Comparison of ENCODE assay signal across 19 cellular contexts in the genomic region with DNA sequence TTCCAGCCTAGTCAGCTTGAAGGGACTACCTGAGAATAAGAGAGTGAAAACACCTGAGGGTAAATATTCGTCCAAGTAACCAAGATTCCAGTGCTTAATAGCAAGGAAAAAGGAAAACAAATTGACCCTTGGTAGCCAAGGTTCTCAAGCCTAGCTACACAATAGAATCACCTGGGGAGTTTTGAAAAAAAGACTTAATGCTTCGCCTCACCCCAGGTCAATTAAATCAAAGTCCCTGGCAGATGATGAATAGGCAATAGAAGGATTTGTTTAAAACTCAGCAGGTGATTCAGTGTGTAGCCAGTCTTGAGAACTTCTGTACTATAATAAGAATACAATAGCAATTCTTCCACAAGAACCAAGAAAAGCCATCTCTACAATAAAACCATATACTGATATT.
A peak's percentile ranks its signal among the peaks of the same experiment; 100 is the strongest.
DNase-seq lines count a peak whose midpoint lies in the region; ATAC-seq and TF ChIP-seq lines count a peak whose summit lies in the region.
"Had no signal": no experiment of that assay in that cellular context is flagged by ENCODE, and none has a peak within 500 bp of the region (broad histone marks: within the 10 kb centered on the region; RNA-seq: fewer than 3 reads in every experiment).

No MANE protein-coding gene starts in this region.

- H3K4me1 Mint-ChIP-seq in WTC11 (peaks cover 67% of the 10 kb centered on the region), neural progenitor cell (peaks cover 20% of the 10 kb centered on the region)
- no peaks in the 10 kb centered on the region for H3K4me1 Mint-ChIP-seq in activated CD4-positive, alpha-beta memory T cell treated with anti-CD3 and anti-CD28 coated beads for 36 hours (ENCODE audit: low read depth)
- H3K4me1 Mint-ChIP-seq: CD4-positive, CD25-positive, alpha-beta regulatory T cell; T-cell had no signal

- POLR2A ChIA-PET in WTC11 (lab: Charles Lee): no interaction called here
- POLR2A ChIA-PET in activated CD4-positive, alpha-beta memory T cell treated with anti-CD3 and anti-CD28 coated beads for 36 hours (lab: Charles Lee): no interaction called here

- no peak overlapping the region for H3K4me3 ChIP-seq in HUES64 (ENCODE audit: low read length)
- H3K4me3 ChIP-seq in neural progenitor cell: no peak overlapping the region
- no peak overlapping the region for H3K4me3 ChIP-seq in right lobe of liver
- H3K4me3 ChIP-seq: SJCRH30 had no signal

- peak overlapping the region; percentile 57 for H3K4me2 ChIP-seq in neural progenitor cell

- H3K79me2 ChIP-seq in neural progenitor cell (ENCODE audit: low read depth): no peaks in the 10 kb centered on the region

- no peak overlapping the region for H3K4me3 Mint-ChIP-seq in WTC11
- no peak overlapping the region for H3K4me3 Mint-ChIP-seq in neural progenitor cell
- H3K4me3 Mint-ChIP-seq in activated CD4-positive, alpha-beta memory T cell treated with anti-CD3 and anti-CD28 coated beads for 36 hours: no peak overlapping the region
- H3K4me3 Mint-ChIP-seq: CD4-positive, CD25-positive, alpha-beta regulatory T cell; T-cell had no signal

- WGBS in HUES64: 76% methylated on average over 2 of the region's 2 CpGs
- WGBS in right lobe of liver (ENCODE audit: insufficient coverage, low coverage, low lambda C conversion rate, missing lambda C conversion rate): 25% methylated on average over 2 of the region's 2 CpGs

- in situ Hi-C loops in G401 (cut with HindIII; ENCODE audit: low sequenced_read_pairs): no loop called here

- peak; percentile 21 for DNase-seq in G401 (ENCODE audit: low spot score)
- DNase-seq in WTC11 (ENCODE audit: low spot score): no peak
- DNase-seq in neural progenitor cell (ENCODE audit: low spot score): peak; percentile 76
- no peak for DNase-seq in mesenteric fat pad (ENCODE audit: low spot score)
- no peak for DNase-seq in activated CD4-positive, alpha-beta memory T cell treated with anti-CD3 and anti-CD28 coated beads for 36 hours
- no peak for DNase-seq in right lobe of liver
- no peak for DNase-seq in OCI-M2 (lab: John Stamatoyannopoulos, UW; ENCODE audit: unreplicated experiment)
- DNase-seq: Caco-2; CD4-positive, CD25-positive, alpha-beta regulatory T cell; HCEC 1CT; KG1; NCI-H1092; NCI-H2029 treated with DMSO at 0.1 percent for 48 hours; NCI-H2171 treated with DMSO at 0.1 percent for 48 hours; NCI-H510A; NCI-H748 treated with DMSO at 0.1 percent for 48 hours; SJCRH30; T-cell had no signal

- peak overlapping the region; percentile 57; the same call in 1 of the 2 replicates for H3K27ac Mint-ChIP-seq in WTC11
- H3K27ac Mint-ChIP-seq in neural progenitor cell: peak overlapping the region; percentile 18
- H3K27ac Mint-ChIP-seq in activated CD4-positive, alpha-beta memory T cell treated with anti-CD3 and anti-CD28 coated beads for 36 hours: no peak overlapping the region
- H3K27ac Mint-ChIP-seq: CD4-positive, CD25-positive, alpha-beta regulatory T cell; T-cell had no signal

- no peak overlapping the region for H3K9ac ChIP-seq in HUES64 (ENCODE audit: low read depth, low read length)
- H3K9ac ChIP-seq in neural progenitor cell: no peak overlapping the region

- H3F3A ChIP-seq in neural progenitor cell (ENCODE audit: low read depth): peaks cover 46% of the 10 kb centered on the region

- intact Hi-C loops in activated CD4-positive, alpha-beta memory T cell treated with anti-CD3 and anti-CD28 coated beads for 36 hours (cut with micrococcal nuclease): no loop called here
- intact Hi-C loops in right lobe of liver (cut with DNase I): no loop called here

- H3K4me1 ChIP-seq in HUES64 (ENCODE audit: insufficient read depth, low read length) (peaks cover 60% of the 10 kb centered on the region), neural progenitor cell (peaks cover 57% of the 10 kb centered on the region), right lobe of liver (no peaks in the 10 kb centered on the region)
- H3K4me1 ChIP-seq: Caco-2, SJCRH30 had no signal

- no peaks in the 10 kb centered on the region for H3K9me3 ChIP-seq in HUES64 (ENCODE audit: insufficient read depth, low read depth, low read length)
- no peaks in the 10 kb centered on the region for H3K9me3 ChIP-seq in neural progenitor cell (ENCODE audit: low read depth)
- H3K9me3 ChIP-seq in right lobe of liver: no peaks in the 10 kb centered on the region
- H3K9me3 ChIP-seq: Caco-2, SJCRH30 had no signal

- no peaks in the 10 kb centered on the region for H3K27me3 ChIP-seq in HUES64 (ENCODE audit: insufficient read depth, low read length)
- H3K27me3 ChIP-seq in neural progenitor cell: no peaks in the 10 kb centered on the region
- no peaks in the 10 kb centered on the region for H3K27me3 ChIP-seq in right lobe of liver
- H3K27me3 ChIP-seq: SJCRH30 had no signal

- H3K27me3 Mint-ChIP-seq in WTC11 (ENCODE audit: low read depth) (no peaks in the 10 kb centered on the region), neural progenitor cell (ENCODE audit: insufficient read depth, low read depth) (no peaks in the 10 kb centered on the region)
- H3K27me3 Mint-ChIP-seq in activated CD4-positive, alpha-beta memory T cell treated with anti-CD3 and anti-CD28 coated beads for 36 hours: no peaks in the 10 kb centered on the region
- H3K27me3 Mint-ChIP-seq: CD4-positive, CD25-positive, alpha-beta regulatory T cell; T-cell had no signal

- TF ChIP-seq CTCF in WTC11 (IDR thresholded peaks at IDR 0.05): no peak
- no peak for TF ChIP-seq CTCF in neural progenitor cell (IDR thresholded peaks at IDR 0.05)
- TF ChIP-seq CTCF in right lobe of liver (IDR thresholded peaks at IDR 0.05): no peak

- no peak overlapping the region for H2AFZ ChIP-seq in neural progenitor cell (replicated peaks)

- CTCF ChIA-PET in WTC11 (lab: Charles Lee): no interaction called here
- CTCF ChIA-PET in activated CD4-positive, alpha-beta memory T cell treated with anti-CD3 and anti-CD28 coated beads for 36 hours (lab: Charles Lee): interaction anchor here (0.6 kb wide), 1 partner anchor 115 kb away, joined by 3 read pairs; no protein-coding TSS in a partner anchor

- no peak for TF ChIP-seq POLR2A in right lobe of liver (IDR thresholded peaks at IDR 0.05)

- peak overlapping the region; percentile 72 for H3K27ac ChIP-seq in HUES64 (ENCODE audit: low read depth, low read length)
- H3K27ac ChIP-seq in neural progenitor cell: peak overlapping the region; percentile 54
- no peak overlapping the region for H3K27ac ChIP-seq in right lobe of liver
- H3K27ac ChIP-seq: SJCRH30 had no signal

- no peaks in the 10 kb centered on the region for H3K9me3 Mint-ChIP-seq in WTC11
- peaks cover 16% of the 10 kb centered on the region for H3K9me3 Mint-ChIP-seq in neural progenitor cell
- H3K9me3 Mint-ChIP-seq in activated CD4-positive, alpha-beta memory T cell treated with anti-CD3 and anti-CD28 coated beads for 36 hours: no peaks in the 10 kb centered on the region

- no peaks in the 10 kb centered on the region for H3K36me3 Mint-ChIP-seq in WTC11
- peaks cover 4% of the 10 kb centered on the region for H3K36me3 Mint-ChIP-seq in neural progenitor cell
- no peaks in the 10 kb centered on the region for H3K36me3 Mint-ChIP-seq in activated CD4-positive, alpha-beta memory T cell treated with anti-CD3 and anti-CD28 coated beads for 36 hours
- H3K36me3 Mint-ChIP-seq: CD4-positive, CD25-positive, alpha-beta regulatory T cell; T-cell had no signal

- ATAC-seq in WTC11 (peak; percentile 44), right lobe of liver (no peak)
- ATAC-seq: T-cell had no signal

- no peaks in the 10 kb centered on the region for H4K20me1 ChIP-seq in neural progenitor cell (ENCODE audit: low read depth)

- H3K36me3 ChIP-seq in HUES64 (ENCODE audit: insufficient read depth, low read length) (no peaks in the 10 kb centered on the region), neural progenitor cell (no peaks in the 10 kb centered on the region), right lobe of liver (no peaks in the 10 kb centered on the region)
- H3K36me3 ChIP-seq: SJCRH30 had no signal

TF ChIP-seq in WTC11, 78 proteins besides CTCF, POLR2A, EP300 and RAD21 (continues in another document):
- TF ChIP-seq TP53 (CRISPR knock-in tag; IDR thresholded peaks at IDR 0.05) (no peak), NR2C2 (CRISPR knock-in tag; IDR thresholded peaks at IDR 0.05) (no peak), CREB1 (CRISPR knock-in tag; IDR thresholded peaks at IDR 0.05) (no peak), ZNF281 (CRISPR knock-in tag; IDR thresholded peaks at IDR 0.05) (no peak), ZNF263 (CRISPR knock-in tag; IDR thresholded peaks at IDR 0.05; ENCODE audit: low read depth) (no peak), CREM (CRISPR knock-in tag; IDR thresholded peaks at IDR 0.05) (no peak), RELA (CRISPR knock-in tag; IDR thresholded peaks at IDR 0.05; ENCODE audit: borderline replicate concordance) (no peak), ZNF219 (CRISPR knock-in tag; IDR thresholded peaks at IDR 0.05; ENCODE audit: borderline replicate concordance) (no peak)
- TF ChIP-seq, protein P1, sequence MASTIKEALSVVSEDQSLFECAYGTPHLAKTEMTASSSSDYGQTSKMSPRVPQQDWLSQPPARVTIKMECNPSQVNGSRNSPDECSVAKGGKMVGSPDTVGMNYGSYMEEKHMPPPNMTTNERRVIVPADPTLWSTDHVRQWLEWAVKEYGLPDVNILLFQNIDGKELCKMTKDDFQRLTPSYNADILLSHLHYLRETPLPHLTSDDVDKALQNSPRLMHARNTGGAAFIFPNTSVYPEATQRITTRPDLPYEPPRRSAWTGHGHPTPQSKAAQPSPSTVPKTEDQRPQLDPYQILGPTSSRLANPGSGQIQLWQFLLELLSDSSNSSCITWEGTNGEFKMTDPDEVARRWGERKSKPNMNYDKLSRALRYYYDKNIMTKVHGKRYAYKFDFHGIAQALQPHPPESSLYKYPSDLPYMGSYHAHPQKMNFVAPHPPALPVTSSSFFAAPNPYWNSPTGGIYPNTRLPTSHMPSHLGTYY (CRISPR knock-in tag; IDR thresholded peaks at IDR 0.05): no peak

Comparison
In these comparisons a context has a peak if more than half of its experiments do, and no peak if none do; other contexts are left out.
1. DNase-seq: peak in G401 (single experiment) and neural progenitor cell (single experiment); none in WTC11 (single experiment), mesenteric fat pad (single experiment), activated CD4-positive, alpha-beta memory T cell treated with anti-CD3 and anti-CD28 coated beads for 36 hours (single experiment), right lobe of liver (0 of 3) and OCI-M2 (single experiment).
2. H3K27ac ChIP-seq: peak in HUES64 (single experiment) and neural progenitor cell (single experiment); none in right lobe of liver (0 of 3).